In the genomic region with DNA sequence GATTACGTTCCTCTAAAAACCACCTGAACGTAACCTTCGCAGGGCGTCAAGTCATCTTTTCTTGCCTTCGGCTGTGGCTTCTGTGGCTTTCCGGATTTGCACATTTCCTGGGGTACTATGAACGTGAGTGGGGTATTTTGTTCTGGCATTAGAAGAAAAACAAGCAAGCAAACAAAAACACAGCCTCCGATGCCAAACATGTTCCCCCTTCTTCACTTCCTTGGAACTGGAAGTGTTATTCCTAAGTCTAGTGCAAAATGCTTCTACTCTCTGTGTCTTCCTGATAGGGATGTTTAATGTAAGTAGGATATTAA, we compare ENCODE assay signal across 2 cellular contexts. TPM values are rescaled to one million over a fixed set of nuclear protein-coding genes. Genes with fewer than 3 reads are reported as not detected.
"Had no signal": no experiment of that assay in that cellular context is flagged by ENCODE, and none has a peak within 500 bp of the region (broad histone marks: within the 10 kb centered on the region; RNA-seq: fewer than 3 reads in every experiment).

No MANE protein-coding gene starts in this region.

RNA-seq across cellular contexts. Expression of a gene that starts 2.2 kb away (rescaled TPM):
- total RNA-seq: epithelial cell of proximal tubule, SJSA1 had no signal
